ENCODE assay signal across 14 cellular contexts in genomic region chr1:55870076-55870475, GRCh38.
"Had no signal": no experiment of that assay in that cellular context is flagged by ENCODE, and none has a peak within 500 bp of the region (broad histone marks: within the 10 kb centered on the region; RNA-seq: fewer than 3 reads in every experiment).

No MANE protein-coding gene starts in this region.

- ATAC-seq: activated T-helper 17 cell treated with anti-CD3 and anti-CD28 coated beads, Interleukin-2, amount 50 U/mL, for 72 hours; lower lobe of right lung; T-cell; WTC11 had no signal

- H3K4me3 ChIP-seq: lower lobe of right lung, suprapubic skin had no signal

- H3K27me3 ChIP-seq: suprapubic skin had no signal

- H3K9me3 ChIP-seq: lower lobe of right lung, suprapubic skin had no signal

- H3K4me1 ChIP-seq: lower lobe of right lung, suprapubic skin had no signal

- H3K36me3 ChIP-seq: lower lobe of right lung, suprapubic skin had no signal

- H3K27ac ChIP-seq: lower lobe of right lung, suprapubic skin had no signal

- DNase-seq: activated CD4-positive, alpha-beta T cell treated with anti-CD3 and anti-CD28 coated beads for 48 hours; activated naive CD4-positive, alpha-beta T cell treated with anti-CD3 and anti-CD28 coated beads for 36 hours; central memory CD4-positive, alpha-beta T cell; cortex of kidney; effector CD8-positive, alpha-beta T cell; immature natural killer cell; lower lobe of right lung; naive B cell; stimulated activated CD4-positive, alpha-beta T cell treated with anti-CD3 and anti-CD28 coated beads, Interleukin-2, amount 100 ng/mL, for 24 hours; stimulated activated naive CD4-positive, alpha-beta T cell; T-cell had no signal
